1 cellular context compared by ENCODE assay signal in genomic region chr13:24716446-24716845, GRCh38.
TF ChIP-seq lines count a peak whose summit lies in the region.

No MANE protein-coding gene starts in this region.

TF ChIP-seq in H1, 55 proteins besides CTCF, POLR2A, EP300 and RAD21:
- TF ChIP-seq RBBP5 (IDR thresholded peaks at IDR 0.05; ENCODE audit: borderline replicate concordance, low read depth, low read length) (0 out of 2 replicates have a peak, but pooled peaks have one; percentile 6), CEBPB (IDR thresholded peaks at IDR 0.05; ENCODE audit: low read depth, low read length) (no peak)
